Comparison of ENCODE assay signal across 19 cellular contexts in genomic region chr22:50119169-50119767, GRCh38. TPM values are rescaled to one million over a fixed set of nuclear protein-coding genes. Genes with fewer than 3 reads are reported as not detected.
DNase-seq lines count a peak whose midpoint lies in the region; ATAC-seq, FAIRE-seq and TF ChIP-seq lines count a peak whose summit lies in the region.
"Had no signal": no experiment of that assay in that cellular context is flagged by ENCODE, and none has a peak within 500 bp of the region (broad histone marks: within the 10 kb centered on the region; RNA-seq: fewer than 3 reads in every experiment).

No MANE protein-coding gene starts in this region.

- H2AK5ac ChIP-seq in trophoblast cell (ENCODE audit: low read length), result no peak overlapping the region

- H4K91ac ChIP-seq in trophoblast cell (ENCODE audit: low read depth, low read length), result peak overlapping the region; percentile 57

- peak overlapping the region; percentile 87 for H2BK12ac ChIP-seq in trophoblast cell (ENCODE audit: low read length)

- no peak overlapping the region for H3K4ac ChIP-seq in trophoblast cell (ENCODE audit: low read depth, low read length)

- H3K4me3 ChIP-seq in cardiac muscle cell, result no peak overlapping the region
- H3K4me3 ChIP-seq in trophoblast cell (ENCODE audit: low read depth, low read length), result no peak overlapping the region
- no peak overlapping the region for H3K4me3 ChIP-seq in vagina
- no peak overlapping the region for H3K4me3 ChIP-seq in stomach
- H3K4me3 ChIP-seq: GM12878 had no signal

- no peak overlapping the region for H2BK5ac ChIP-seq in trophoblast cell (ENCODE audit: low read depth, low read length, poor library complexity)

- TF ChIP-seq EP300 in stomach (IDR thresholded peaks at IDR 0.05), result no peak

- no peak overlapping the region for H4K12ac ChIP-seq in trophoblast cell (ENCODE audit: low read depth, low read length)

- DNase-seq in cardiac muscle cell (ENCODE audit: low read depth in 1 of 2, low spot score in 1 of 2) (no peak), Right ventricle myocardium superior (no peak), left kidney (ENCODE audit: low read depth, low spot score) (peak; percentile 48), trophoblast cell (no peak), vagina (ENCODE audit: extremely low spot score in 2 of 2) (no peak), stomach (no peak), GM12892 (ENCODE audit: insufficient read length) (no peak), NCI-H2029 (lab: John Stamatoyannopoulos, UW) (no peak)
- DNase-seq: KG1, NCI-H1092 treated with DMSO at 0.1 percent for 48 hours, NCI-H1694 treated with DMSO at 0.1 percent for 48 hours, NCI-H2171, NCI-H446 treated with DMSO at 0.1 percent for 48 hours, NCI-H82 had no signal

- ATAC-seq in Right ventricle myocardium superior (ENCODE audit: poor library complexity), result no peak
- ATAC-seq: GM12878 had no signal

- FAIRE-seq in GM12892 (lab: Jason Lieb, UNC), result no peak
- FAIRE-seq: GM12878, GM19239, RCC 7860 had no signal

- peaks cover 13% of the 10 kb centered on the region for H3K79me1 ChIP-seq in trophoblast cell (ENCODE audit: low read length)

- H3K4me1 ChIP-seq in cardiac muscle cell (ENCODE audit: low read depth) (peaks cover 18% of the 10 kb centered on the region), trophoblast cell (ENCODE audit: control insufficient read depth in 1 of 2, insufficient read depth in 2 of 2, low read length in 2 of 2) (peaks cover 14 to 19% of the 10 kb centered on the region in 2 experiments), vagina (peaks cover 12% of the 10 kb centered on the region), stomach (peaks cover 0 to 18% (median 6%) of the 10 kb centered on the region in 4 donors)

- TF ChIP-seq CTCF in cardiac muscle cell (IDR thresholded peaks at IDR 0.05; ENCODE audit: low read depth, low read length), result no peak
- no peak for TF ChIP-seq CTCF in vagina (IDR thresholded peaks at IDR 0.05)
- no peak for TF ChIP-seq CTCF in stomach (IDR thresholded peaks at IDR 0.05)

- H3K36me3 ChIP-seq in cardiac muscle cell (no peaks in the 10 kb centered on the region), trophoblast cell (ENCODE audit: control insufficient read depth in 1 of 2, insufficient read depth in 2 of 2, low read length in 2 of 2) (no peaks in the 10 kb centered on the region), vagina (no peaks in the 10 kb centered on the region), stomach (no peaks in the 10 kb centered on the region)

- no peaks in the 10 kb centered on the region for H3K27me3 ChIP-seq in cardiac muscle cell
- H3K27me3 ChIP-seq in trophoblast cell (ENCODE audit: insufficient read depth, low read length), result no peaks in the 10 kb centered on the region
- no peaks in the 10 kb centered on the region for H3K27me3 ChIP-seq in vagina
- peaks cover 0 to 22% (median 3%) of the 10 kb centered on the region in 3 donors for H3K27me3 ChIP-seq in stomach

- no peak for TF ChIP-seq POLR2A in vagina (IDR thresholded peaks at IDR 0.05)
- TF ChIP-seq POLR2A in stomach (IDR thresholded peaks at IDR 0.05), result no peak
- no peak for TF ChIP-seq POLR2A in GM12892 (IDR thresholded peaks at IDR 0.05; ENCODE audit: low read depth, low read length)

- peak overlapping the region; percentile 54 for H2BK120ac ChIP-seq in trophoblast cell (ENCODE audit: insufficient read depth, low read length, poor library complexity)

- H3K4me2 ChIP-seq in trophoblast cell (ENCODE audit: low read length), result no peak overlapping the region

- no peak overlapping the region for H4K8ac ChIP-seq in trophoblast cell (ENCODE audit: low read depth, low read length)

- peak overlapping the region; percentile 63 for H3K14ac ChIP-seq in trophoblast cell (ENCODE audit: low read length)

- intact Hi-C loops in Right ventricle myocardium superior (cut with DNase I) (no loop called here), vagina (cut with DNase I) (no loop called here), stomach (cut with DNase I; ENCODE audit: low total_unique reads) (no loop called here)

- peaks cover 2% of the 10 kb centered on the region for H3K79me2 ChIP-seq in trophoblast cell (ENCODE audit: control insufficient read depth, insufficient read depth, low read length, poor library complexity)

- peak overlapping the region; percentile 34 for H3K27ac ChIP-seq in cardiac muscle cell
- peak overlapping the region; percentile 66 for H3K27ac ChIP-seq in trophoblast cell (ENCODE audit: low read depth, low read length)
- peak overlapping the region; percentile 48 for H3K27ac ChIP-seq in vagina
- H3K27ac ChIP-seq in stomach, result no peak overlapping the region
- H3K27ac ChIP-seq: HL-60 had no signal

- no peaks in the 10 kb centered on the region for H3K9me3 ChIP-seq in cardiac muscle cell (ENCODE audit: low read depth)
- peaks cover 1% of the 10 kb centered on the region for H3K9me3 ChIP-seq in trophoblast cell (ENCODE audit: insufficient read depth, low read depth, low read length)
- peaks cover 9% of the 10 kb centered on the region for H3K9me3 ChIP-seq in vagina
- H3K9me3 ChIP-seq in stomach, result peaks cover 5 to 10% (median 10%) of the 10 kb centered on the region in 4 donors

- H3K23ac ChIP-seq in trophoblast cell (ENCODE audit: low read length), result no peak overlapping the region

- H3K18ac ChIP-seq in trophoblast cell (ENCODE audit: low read length), result peak overlapping the region; percentile 43

- no CpG with 5 or more reads among the region's 14 CpGs for WGBS in trophoblast cell (ENCODE audit: extremely low coverage, insufficient coverage, insufficient read length)
- 72 to 79% (median 75%) methylated on average over 14 of the region's 14 CpGs for WGBS in stomach, 5 donors

- H3K9ac ChIP-seq in trophoblast cell (ENCODE audit: low read length), result no peak overlapping the region

- H2AFZ ChIP-seq in trophoblast cell (ENCODE audit: insufficient read depth, low read length, poor library complexity), result no peak overlapping the region

RNA-seq across cellular contexts. Expression of gene MOV10L1, which starts 29.5 kb away (rescaled TPM):
- 0.18 TPM in 1 of 2 replicates, not detected in the other for total RNA-seq in cardiac muscle cell
- polyA plus RNA-seq in cardiac muscle cell, result 1.1 TPM in 1 of 2 replicates, not detected in the other
- total RNA-seq in Right ventricle myocardium superior, result not detected
- 0.14 and 0.25 TPM in 2 replicates for polyA plus RNA-seq in trophoblast cell (2013)
- 0.98 TPM for total RNA-seq in vagina
- 1 to 10 TPM in 2 of 5 donors, not detected in 3; 2.0 to 2.8 TPM for total RNA-seq in stomach
- under 1 TPM; 0.12 to 0.46 (median 0.40) TPM for polyA plus RNA-seq in stomach
- 0.15 TPM for polyA plus RNA-seq in GM12892 (2012; ENCODE audit: missing spikeins)
- total RNA-seq: GM12878, MCF 10A had no signal

RNA-seq across cellular contexts. Expression of gene MLC1, which starts 34.0 kb away (rescaled TPM):
- total RNA-seq in cardiac muscle cell (0.11 and 0.27 TPM in 2 replicates), Right ventricle myocardium superior (0.46 TPM), vagina (29.2 TPM), stomach (not detected)
- polyA plus RNA-seq in cardiac muscle cell (0.32 TPM in 1 of 2 replicates, not detected in the other), stomach (not detected)
- 0.22 and 0.28 TPM in 2 replicates for polyA plus RNA-seq in trophoblast cell (2013)
- 0.23 TPM for polyA plus RNA-seq in GM12892 (2012; ENCODE audit: missing spikeins)
- total RNA-seq: GM12878, MCF 10A had no signal

RNA-seq across cellular contexts. Expression of gene PANX2, which starts 51.3 kb away (rescaled TPM):
- total RNA-seq in cardiac muscle cell (22.1 and 30.9 TPM in 2 replicates), Right ventricle myocardium superior (0.43 TPM), vagina (4.2 TPM), stomach (1 to 10 TPM in 2 of 5 donors, under 1 TPM in 1, not detected in 2; 0.29 to 1.8 (median 1.6) TPM)
- polyA plus RNA-seq in cardiac muscle cell (6.9 and 9.5 TPM in 2 replicates), stomach (1 to 10 TPM in 1 of 3 donors, under 1 TPM in 1, not detected in 1; 0.25 to 1.1 TPM)
- polyA plus RNA-seq in trophoblast cell (2013), result 4.0 TPM in 2 replicates
- polyA plus RNA-seq in GM12892 (2012; ENCODE audit: missing spikeins), result 0.19 TPM

Comparison
In these comparisons a context has a peak if more than half of its experiments do, and no peak if none do; other contexts are left out.
1. H3K27ac ChIP-seq: peak in cardiac muscle cell (single experiment), trophoblast cell (single experiment) and vagina (single experiment); none in stomach (0 of 5).
2. RNA of gene MLC1, which starts 34.0 kb away (total RNA-seq): 29.2 TPM in vagina (single experiment); 0.46 TPM in Right ventricle myocardium superior (single experiment), 0.11 to 0.27 TPM in cardiac muscle cell and not detected in stomach; every median in the first group is over 10 times any median in the second.